ENCODE assay signal across 9 cellular contexts in the genomic region with DNA sequence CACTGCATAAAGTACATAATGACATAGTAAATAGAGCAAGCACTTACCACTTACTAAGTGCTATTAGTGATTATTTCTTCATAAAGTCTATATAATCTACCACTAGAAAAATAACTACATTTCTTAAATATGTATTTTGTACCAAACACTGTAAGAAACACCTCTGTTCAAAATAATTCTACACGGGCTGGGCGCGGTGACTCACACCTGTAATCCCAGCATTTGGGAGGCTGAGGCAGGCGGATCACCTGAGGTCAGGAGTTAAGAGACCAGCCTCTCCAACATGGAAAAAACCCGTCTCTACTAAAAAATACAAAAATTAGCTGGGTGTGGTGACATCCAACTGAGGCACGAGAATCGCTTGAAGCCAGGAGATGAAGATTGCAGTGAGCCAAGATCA.
"Had no signal": no experiment of that assay in that cellular context is flagged by ENCODE, and none has a peak within 500 bp of the region (broad histone marks: within the 10 kb centered on the region; RNA-seq: fewer than 3 reads in every experiment).

No MANE protein-coding gene starts in this region.

- H3K4me3 ChIP-seq: GM23248, GM23338, HAP-1 had no signal

- DNase-seq: GM23248, GOT3, H7, H9, HCEC 1CT, HFFc6 had no signal

- H3K9me3 ChIP-seq: HAP-1 had no signal

- H3K27ac ChIP-seq: GM23248 had no signal

- ATAC-seq: GM23338, HCT116 had no signal
